ENCODE assay signal across 1 cellular context in genomic region chr1:152451254-152451653, GRCh38.
TF ChIP-seq lines count a peak whose summit lies in the region.

No MANE protein-coding gene starts in this region.

TF ChIP-seq in Ishikawa, 13 proteins besides CTCF, POLR2A, EP300 and RAD21 (continued from another document):
- TF ChIP-seq REST (IDR thresholded peaks at IDR 0.05; ENCODE audit: low read depth) = no peak
